Comparison of ENCODE assay signal across 19 cellular contexts in genomic region chr11:126124284-126124683, GRCh38.
DNase-seq lines count a peak whose midpoint lies in the region; ATAC-seq and TF ChIP-seq lines count a peak whose summit lies in the region.
"Had no signal": no experiment of that assay in that cellular context is flagged by ENCODE, and none has a peak within 500 bp of the region (broad histone marks: within the 10 kb centered on the region; RNA-seq: fewer than 3 reads in every experiment).

No MANE protein-coding gene starts in this region.

- H3K9me3 ChIP-seq in mesenchymal stem cell (ENCODE audit: control insufficient read depth, low read length) = no peaks in the 10 kb centered on the region
- no peaks in the 10 kb centered on the region for H3K9me3 ChIP-seq in hepatocyte (ENCODE audit: low read depth)

- no peak overlapping the region for H2BK15ac ChIP-seq in mesenchymal stem cell (ENCODE audit: low read depth, poor library complexity, severe bottlenecking)

- no peaks in the 10 kb centered on the region for H3K79me1 ChIP-seq in mesenchymal stem cell (replicated peaks; ENCODE audit: low read length, poor library complexity, severe bottlenecking)

- H3K79me2 ChIP-seq in hepatocyte = no peaks in the 10 kb centered on the region

- peaks cover 0 to 49% of the 10 kb centered on the region in 2 experiments for H3K27me3 ChIP-seq in mesenchymal stem cell (ENCODE audit: control insufficient read depth in 1 of 2, insufficient read depth in 1 of 2, low read length in 2 of 2)
- no peaks in the 10 kb centered on the region for H3K27me3 ChIP-seq in hepatocyte

- no peak overlapping the region for H2BK120ac ChIP-seq in mesenchymal stem cell (ENCODE audit: low read depth, low read length)

- H3K36me3 ChIP-seq in mesenchymal stem cell (ENCODE audit: control insufficient read depth in 1 of 2, insufficient read depth in 2 of 2, low read depth in 1 of 2, low read length in 2 of 2) = peaks cover 0 to 4% of the 10 kb centered on the region in 2 experiments
- H3K36me3 ChIP-seq in hepatocyte (replicated peaks; ENCODE audit: insufficient read depth, low read depth) = no peaks in the 10 kb centered on the region

- DNase-seq in NCI-H524 (lab: John Stamatoyannopoulos, UW) (peak; percentile 29 to 75), NCI-H524 treated with DMSO at 0.1 percent for 48 hours (lab: John Stamatoyannopoulos, UW) (no peak), NCI-H446 (lab: John Stamatoyannopoulos, UW) (peak; percentile 29 to 84), mesenchymal stem cell (no peak), hepatocyte (ENCODE audit: low spot score) (no peak)
- no peak for DNase-seq in activated CD4-positive, alpha-beta T cell treated with anti-CD3 and anti-CD28 coated beads, Interleukin-2, amount 50 U/mL, for 1 hour
- DNase-seq: activated CD4-positive, alpha-beta T cell treated with anti-CD3 and anti-CD28 coated beads, Interleukin-2, amount 10 ng/mL, durations not matched to agents 7 days and 5 days; activated CD8-positive, alpha-beta memory T cell treated with anti-CD3 and anti-CD28 coated beads, Interleukin-2, amount 50 U/mL, for 48 hours; activated gamma-delta T cell; dermis blood vessel endothelial cell; foreskin melanocyte; KG1; naive thymus-derived CD8-positive, alpha-beta T cell; NCI-H226; stimulated activated CD4-positive, alpha-beta T cell treated with anti-CD3 and anti-CD28 coated beads, Interleukin-2, amount 100 ng/mL, for 24 hours; stimulated activated naive CD4-positive, alpha-beta T cell treated with Interleukin-2 at 50 U/mL for 16 hours; SW 1271 had no signal

- peak overlapping the region; percentile 74 for H3K9ac ChIP-seq in mesenchymal stem cell (ENCODE audit: low read length)

- no peak overlapping the region for H3K18ac ChIP-seq in mesenchymal stem cell (ENCODE audit: low read depth in 1 of 2, low read length in 2 of 2)

- no peak for TF ChIP-seq CTCF in hepatocyte (IDR thresholded peaks at IDR 0.05; ENCODE audit: poor library complexity)

- H3K4me2 ChIP-seq in mesenchymal stem cell (ENCODE audit: low read length, poor library complexity, severe bottlenecking) (no peak overlapping the region), hepatocyte (no peak overlapping the region)

- no peak overlapping the region for H2BK12ac ChIP-seq in mesenchymal stem cell (ENCODE audit: low read length in 2 of 2)

- H2AK5ac ChIP-seq in mesenchymal stem cell (ENCODE audit: low read length, severe bottlenecking) = no peak overlapping the region

- H3K9me2 ChIP-seq in hepatocyte (replicated peaks; ENCODE audit: insufficient read depth) = no peaks in the 10 kb centered on the region

- H4K91ac ChIP-seq in mesenchymal stem cell (ENCODE audit: low read length) = no peak overlapping the region

- H2AFZ ChIP-seq in mesenchymal stem cell (ENCODE audit: low read depth, low read length) = no peak overlapping the region
- H2AFZ ChIP-seq in hepatocyte = no peak overlapping the region

- no peak overlapping the region for H3K27ac ChIP-seq in mesenchymal stem cell (ENCODE audit: low read length, poor library complexity, severe bottlenecking)
- H3K27ac ChIP-seq in hepatocyte = no peak overlapping the region

- no peak overlapping the region for H3K23ac ChIP-seq in mesenchymal stem cell (ENCODE audit: low read length in 2 of 2)

- no peak overlapping the region for H3K14ac ChIP-seq in mesenchymal stem cell (ENCODE audit: low read length in 2 of 2)

- H3K4me1 ChIP-seq in mesenchymal stem cell (ENCODE audit: control insufficient read depth, insufficient read depth, low read depth, low read length) (no peaks in the 10 kb centered on the region), hepatocyte (ENCODE audit: insufficient read depth) (peaks cover 15% of the 10 kb centered on the region)

- H3K4me3 ChIP-seq in mesenchymal stem cell (ENCODE audit: insufficient read depth in 1 of 2, low read depth in 1 of 2, low read length in 2 of 2) (peak overlapping the region in 1 of 2 experiments; percentile 73), hepatocyte (no peak overlapping the region)

- H4K8ac ChIP-seq in mesenchymal stem cell (ENCODE audit: low read length) = no peak overlapping the region

- no peak for ATAC-seq in HG02610 (IDR thresholded peaks at IDR 0.05; ENCODE audit: unreplicated experiment)
- ATAC-seq in HG03520 (IDR thresholded peaks at IDR 0.05; ENCODE audit: unreplicated experiment) = no peak
- ATAC-seq: naive thymus-derived CD8-positive, alpha-beta T cell had no signal

- H2BK5ac ChIP-seq in mesenchymal stem cell (ENCODE audit: low read depth, low read length, poor library complexity, severe bottlenecking) = no peak overlapping the region

- no peak overlapping the region for H3K4ac ChIP-seq in mesenchymal stem cell (ENCODE audit: low read depth in 1 of 2, low read length in 2 of 2)

- H4K20me1 ChIP-seq in hepatocyte (ENCODE audit: insufficient read depth, poor library complexity, severe bottlenecking) = no peaks in the 10 kb centered on the region

- 78% methylated on average over 5 of the region's 5 CpGs for WGBS in mesenchymal stem cell
- WGBS in hepatocyte (ENCODE audit: low lambda C conversion rate, missing lambda C conversion rate) = 80% methylated on average over 5 of the region's 5 CpGs

Comparison
In these comparisons a context has a peak if more than half of its experiments do, and no peak if none do; other contexts are left out.
1. DNase-seq: peak in NCI-H524 (2 of 2) and NCI-H446 (2 of 2); none in NCI-H524 treated with DMSO at 0.1 percent for 48 hours (single experiment), mesenchymal stem cell (single experiment), activated CD4-positive, alpha-beta T cell treated with anti-CD3 and anti-CD28 coated beads, Interleukin-2, amount 50 U/mL, for 1 hour (single experiment) and hepatocyte (single experiment).